In the genomic region with DNA sequence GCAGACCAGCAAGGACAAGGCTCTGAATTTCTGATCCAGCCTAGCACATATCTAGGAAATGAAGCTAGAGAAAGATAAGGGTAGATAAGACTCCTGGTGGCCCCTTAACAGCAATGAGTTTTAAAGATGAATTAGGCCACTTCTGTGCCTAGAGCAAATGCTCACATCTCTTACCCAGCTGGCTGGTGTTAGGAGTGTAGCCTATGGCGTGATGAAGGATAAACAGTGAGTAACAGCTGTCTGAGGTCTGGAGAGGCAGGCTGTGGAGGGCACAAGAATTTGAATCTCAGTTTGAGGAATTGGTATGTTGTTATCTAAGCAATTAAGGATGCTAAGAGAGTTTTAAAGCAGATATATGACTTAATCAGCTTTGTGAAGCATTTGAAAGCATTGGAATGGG, we compare ENCODE assay signal across 18 cellular contexts.
DNase-seq lines count a peak whose midpoint lies in the region; ATAC-seq and TF ChIP-seq lines count a peak whose summit lies in the region.
"Had no signal": no experiment of that assay in that cellular context is flagged by ENCODE, and none has a peak within 500 bp of the region (broad histone marks: within the 10 kb centered on the region; RNA-seq: fewer than 3 reads in every experiment).

No MANE protein-coding gene starts in this region.

- ATAC-seq in GM21367 (IDR thresholded peaks at IDR 0.05; ENCODE audit: unreplicated experiment) (no peak), mucosa of descending colon (no peak)

- no peaks in the 10 kb centered on the region for H3K36me3 ChIP-seq in mucosa of descending colon (ENCODE audit: low read depth)

- H3K4me3 ChIP-seq in fibroblast of the aortic adventitia (ENCODE audit: low read depth, low read length) (no peak overlapping the region), mucosa of descending colon (no peak overlapping the region)

- H3K4me3 Mint-ChIP-seq in osteocyte (ENCODE audit: unreplicated experiment) = no peak overlapping the region
- H3K4me3 Mint-ChIP-seq: activated naive CD8-positive, alpha-beta T cell treated with anti-CD3 and anti-CD28 coated beads, Interleukin-2, amount 10 ng/mL, durations not matched to agents 7 days and 5 days; CD4-positive, alpha-beta T cell had no signal

- peaks cover 5% of the 10 kb centered on the region for H3K9me3 Mint-ChIP-seq in osteocyte (ENCODE audit: unreplicated experiment)

- H3K4me1 Mint-ChIP-seq in osteocyte (ENCODE audit: unreplicated experiment) = peaks cover 30% of the 10 kb centered on the region
- H3K4me1 Mint-ChIP-seq: activated naive CD8-positive, alpha-beta T cell treated with anti-CD3 and anti-CD28 coated beads, Interleukin-2, amount 10 ng/mL, durations not matched to agents 7 days and 5 days had no signal

- no peaks in the 10 kb centered on the region for H3K4me1 ChIP-seq in mucosa of descending colon (ENCODE audit: low read depth)

- DNase-seq in ELF-1 (ENCODE audit: low read depth, low spot score) (peak; percentile 8), NCI-H82 treated with DMSO at 0.1 percent for 48 hours (lab: John Stamatoyannopoulos, UW; ENCODE audit: unreplicated experiment) (peak; percentile 63), fibroblast of the aortic adventitia (ENCODE audit: low read depth) (peak; percentile 78), osteocyte (ENCODE audit: extremely low spot score, unreplicated experiment) (no peak), mucosa of descending colon (no peak), NCI-H2227 treated with DMSO at 0.1 percent for 48 hours (lab: John Stamatoyannopoulos, UW) (no peak)
- no peak for DNase-seq in activated CD8-positive, alpha-beta memory T cell treated with anti-CD3 and anti-CD28 coated beads, Interleukin-2, amount 50 U/mL, for 48 hours
- DNase-seq: activated CD4-positive, alpha-beta T cell treated with anti-CD3 and anti-CD28 coated beads for 4 hours; activated naive CD8-positive, alpha-beta T cell treated with anti-CD3 and anti-CD28 coated beads, Interleukin-2, amount 10 ng/mL, durations not matched to agents 7 days and 5 days; activated T-cell treated with anti-CD3 and anti-CD28 coated beads for 4 hours; CD4-positive, alpha-beta T cell; cerebellar nuclear complex; head of caudate nucleus; Kasumi-1; left cardiac atrium; NCI-H1694 treated with DMSO at 0.1 percent for 48 hours; NCI-H774 had no signal

- no peaks in the 10 kb centered on the region for H3K27me3 Mint-ChIP-seq in osteocyte (ENCODE audit: unreplicated experiment)
- H3K27me3 Mint-ChIP-seq: activated naive CD8-positive, alpha-beta T cell treated with anti-CD3 and anti-CD28 coated beads, Interleukin-2, amount 10 ng/mL, durations not matched to agents 7 days and 5 days; CD4-positive, alpha-beta T cell had no signal

- H3K36me3 Mint-ChIP-seq in osteocyte (ENCODE audit: unreplicated experiment) = peaks cover 15% of the 10 kb centered on the region
- H3K36me3 Mint-ChIP-seq: activated naive CD8-positive, alpha-beta T cell treated with anti-CD3 and anti-CD28 coated beads, Interleukin-2, amount 10 ng/mL, durations not matched to agents 7 days and 5 days had no signal

- intact Hi-C loops in mucosa of descending colon (cut with DNase I, micrococcal nuclease) = loop anchor here in 1 of 2 donors (10.0 kb wide), 1 partner anchor 161 kb away; a partner anchor contains a TSS

- peak overlapping the region; percentile 33 for H3K27ac Mint-ChIP-seq in osteocyte (ENCODE audit: unreplicated experiment)
- H3K27ac Mint-ChIP-seq: activated naive CD8-positive, alpha-beta T cell treated with anti-CD3 and anti-CD28 coated beads, Interleukin-2, amount 10 ng/mL, durations not matched to agents 7 days and 5 days; CD4-positive, alpha-beta T cell had no signal

- TF ChIP-seq CTCF in fibroblast of the aortic adventitia (IDR thresholded peaks at IDR 0.05; ENCODE audit: insufficient read depth, low read length) (no peak), osteocyte (IDR thresholded peaks at IDR 0.05) (no peak), mucosa of descending colon (IDR thresholded peaks at IDR 0.05) (no peak)

- no peaks in the 10 kb centered on the region for H3K9me3 ChIP-seq in mucosa of descending colon

Comparison
In these comparisons a context has a peak if more than half of its experiments do, and no peak if none do; other contexts are left out.
1. DNase-seq: peak in ELF-1 (single experiment), NCI-H82 treated with DMSO at 0.1 percent for 48 hours (single experiment) and fibroblast of the aortic adventitia (single experiment); none in osteocyte (single experiment), mucosa of descending colon (0 of 3), activated CD8-positive, alpha-beta memory T cell treated with anti-CD3 and anti-CD28 coated beads, Interleukin-2, amount 50 U/mL, for 48 hours (single experiment) and NCI-H2227 treated with DMSO at 0.1 percent for 48 hours (single experiment).